Comparison of ENCODE assay signal across 24 cellular contexts in the genomic region with DNA sequence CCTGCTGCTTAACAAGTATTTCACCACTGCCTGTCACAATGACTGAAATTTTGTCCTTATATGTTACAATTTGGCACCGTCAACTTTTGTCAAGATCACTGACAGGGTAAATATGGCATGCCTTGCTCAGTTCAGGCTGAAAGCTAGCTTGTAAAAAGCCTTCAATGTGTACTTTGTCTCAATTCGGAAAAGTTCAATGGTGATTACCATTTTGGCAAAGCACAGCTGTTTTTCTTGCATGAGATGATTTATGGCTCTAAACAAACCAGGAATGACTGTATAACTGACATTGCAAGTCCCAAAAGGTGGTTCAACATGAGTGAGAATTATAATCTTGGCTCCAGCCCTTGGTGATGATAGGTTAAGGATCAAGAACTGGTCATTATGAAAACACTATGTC.
"Had no signal": no experiment of that assay in that cellular context is flagged by ENCODE, and none has a peak within 500 bp of the region (broad histone marks: within the 10 kb centered on the region; RNA-seq: fewer than 3 reads in every experiment).

No MANE protein-coding gene starts in this region.

- DNase-seq: effector CD4-positive, alpha-beta T cell; endodermal cell; erythroblast; foreskin melanocyte; head of caudate nucleus; kidney; left cardiac atrium; left ventricle myocardium superior; mesenchymal stem cell; midbrain; naive B cell; occipital lobe; sigmoid colon; stimulated activated CD4-positive, alpha-beta T cell treated with anti-CD3 and anti-CD28 coated beads, Interleukin-2, amount 100 ng/mL, for 24 hours; stimulated activated CD4-positive, alpha-beta T cell treated with anti-CD3 and anti-CD28 coated beads, Interleukin-4, amount 100 ng/mL, for 4 hours; stimulated activated naive B cell treated with anti-CD40 and anti-IgM and Interleukin-4, amounts not matched to agents 10 μg/mL and 1 μg/mL and 100 μg/mL, for 72 hours; stomach; substantia nigra; transverse colon had no signal

- H3K36me3 ChIP-seq: sigmoid colon, stomach, thoracic aorta, transverse colon had no signal

- ATAC-seq: left cardiac atrium; left ventricle myocardium superior; stimulated activated naive B cell treated with anti-CD40 and anti-IgM and Interleukin-4, amounts not matched to agents 10 μg/mL and 1 μg/mL and 100 μg/mL, for 72 hours had no signal

- H3K9me3 ChIP-seq: thoracic aorta, transverse colon had no signal

- H3K4me3 ChIP-seq: coronary artery, hepatocyte, lung, sigmoid colon, skin epidermis, stomach, thoracic aorta, transverse colon had no signal

- H3K4me1 ChIP-seq: sigmoid colon, stomach, transverse colon had no signal
